Comparison of ENCODE assay signal across 14 cellular contexts in genomic region chr3:64011685-64012084, GRCh38. TPM values are rescaled to one million over a fixed set of nuclear protein-coding genes. Genes with fewer than 3 reads are reported as not detected.
DNase-seq lines count a peak whose midpoint lies in the region; ATAC-seq and TF ChIP-seq lines count a peak whose summit lies in the region.
"Had no signal": no experiment of that assay in that cellular context is flagged by ENCODE, and none has a peak within 500 bp of the region (broad histone marks: within the 10 kb centered on the region; RNA-seq: fewer than 3 reads in every experiment).

No MANE protein-coding gene starts in this region.

- peaks cover 24% of the 10 kb centered on the region for H3K4me1 Mint-ChIP-seq in activated CD4-positive, alpha-beta T cell treated with anti-CD3 and anti-CD28 coated beads, Interleukin-2, amount 10 ng/mL, durations not matched to agents 24 days and 14 days

- no peak overlapping the region for H3K27ac ChIP-seq in lung (ENCODE audit: low read depth in 1 of 2, low read length in 1 of 2)
- H3K27ac ChIP-seq: SK-N-MC had no signal

- DNase-seq in AG10803 (ENCODE audit: low read depth) (peak; percentile 57), HK-2 (ENCODE audit: unreplicated experiment) (peak; percentile 12), cardiac fibroblast (ENCODE audit: low read depth in 2 of 2) (peak; percentile 68 to 91), lung (ENCODE audit: low spot score) (no peak), cortex of kidney (lab: John Stamatoyannopoulos, UW) (no peak)
- no peak for DNase-seq in activated CD4-positive, alpha-beta T cell treated with anti-CD3 and anti-CD28 coated beads, Interleukin-2, amount 10 ng/mL, durations not matched to agents 24 days and 14 days
- DNase-seq: caudate nucleus, Kasumi-1, NCI-H446 treated with DMSO at 0.1 percent for 48 hours, occipital lobe, upper lobe of left lung had no signal

- no peak for TF ChIP-seq CTCF in AG10803 (conservative IDR thresholded peaks at IDR 0.05; ENCODE audit: low read length)
- TF ChIP-seq CTCF in cardiac fibroblast (IDR thresholded peaks at IDR 0.05; ENCODE audit: low read depth, low read length) = no peak
- TF ChIP-seq CTCF in lung (IDR thresholded peaks at IDR 0.05; ENCODE audit: control extremely low read depth, extremely low read depth) = no peak

- no peaks in the 10 kb centered on the region for H3K9me3 Mint-ChIP-seq in activated CD4-positive, alpha-beta T cell treated with anti-CD3 and anti-CD28 coated beads, Interleukin-2, amount 10 ng/mL, durations not matched to agents 24 days and 14 days

- H3K36me3 ChIP-seq in lung (ENCODE audit: control insufficient read depth in 2 of 2, insufficient read depth in 2 of 2, low read length in 2 of 2) = peaks cover 24 to 58% of the 10 kb centered on the region in 2 donors

- H3K9me3 ChIP-seq in lung (ENCODE audit: control insufficient read depth in 2 of 2, insufficient read depth in 1 of 2, low read length in 1 of 2) = no peaks in the 10 kb centered on the region
- H3K9me3 ChIP-seq: upper lobe of left lung had no signal

- no peaks in the 10 kb centered on the region for H3K4me1 ChIP-seq in lung (ENCODE audit: control insufficient read depth in 2 of 2, insufficient read depth in 2 of 2, low read length in 2 of 2)

- no peak overlapping the region for H3K4me3 ChIP-seq in AG10803 (ENCODE audit: low read length)
- H3K4me3 ChIP-seq in cardiac fibroblast (replicated peaks in 1 of 2; ENCODE audit: low read depth in 2 of 2, low read length in 2 of 2) = no peak overlapping the region
- no peak overlapping the region for H3K4me3 ChIP-seq in lung
- H3K4me3 ChIP-seq: SK-N-MC, upper lobe of left lung had no signal

- no peak overlapping the region for H3K27ac Mint-ChIP-seq in activated CD4-positive, alpha-beta T cell treated with anti-CD3 and anti-CD28 coated beads, Interleukin-2, amount 10 ng/mL, durations not matched to agents 24 days and 14 days

- H3K27me3 ChIP-seq in lung (ENCODE audit: control insufficient read depth, insufficient read depth) = no peaks in the 10 kb centered on the region
- H3K27me3 ChIP-seq: upper lobe of left lung had no signal

- H3K36me3 Mint-ChIP-seq in activated CD4-positive, alpha-beta T cell treated with anti-CD3 and anti-CD28 coated beads, Interleukin-2, amount 10 ng/mL, durations not matched to agents 24 days and 14 days (ENCODE audit: low read depth) = peaks cover 71% of the 10 kb centered on the region

- H3K4me3 Mint-ChIP-seq in activated CD4-positive, alpha-beta T cell treated with anti-CD3 and anti-CD28 coated beads, Interleukin-2, amount 10 ng/mL, durations not matched to agents 24 days and 14 days = no peak overlapping the region

- WGBS in lung, 2 donors = 84 to 88% methylated on average over 5 of the region's 5 CpGs

- intact Hi-C loops in activated CD4-positive, alpha-beta T cell treated with anti-CD3 and anti-CD28 coated beads, Interleukin-2, amount 10 ng/mL, durations not matched to agents 24 days and 14 days (cut with micrococcal nuclease) = no loop called here

- no peaks in the 10 kb centered on the region for H3K27me3 Mint-ChIP-seq in activated CD4-positive, alpha-beta T cell treated with anti-CD3 and anti-CD28 coated beads, Interleukin-2, amount 10 ng/mL, durations not matched to agents 24 days and 14 days

- peak; percentile 58 for ATAC-seq in lung (ENCODE audit: insufficient read depth, low FRiP score)
- ATAC-seq in GM18861 (IDR thresholded peaks at IDR 0.05; ENCODE audit: unreplicated experiment) = no peak
- no peak for ATAC-seq in HG03520 (IDR thresholded peaks at IDR 0.05; ENCODE audit: unreplicated experiment)

RNA-seq across cellular contexts. Expression of gene PSMD6, which starts 11.6 kb away (rescaled TPM):
- total RNA-seq in lung = 10 to 100 TPM; 63.4 to 68.6 TPM
- 10 to 100 TPM; 59.1 to 78.9 TPM for polyA plus RNA-seq in lung
- total RNA-seq in activated CD4-positive, alpha-beta T cell treated with anti-CD3 and anti-CD28 coated beads, Interleukin-2, amount 10 ng/mL, durations not matched to agents 24 days and 14 days = 141 and 146 TPM in 2 replicates

Comparison
In these comparisons a context has a peak if more than half of its experiments do, and no peak if none do; other contexts are left out.
1. DNase-seq: peak in AG10803 (single experiment), HK-2 (single experiment) and cardiac fibroblast (2 of 2); none in lung (single experiment), activated CD4-positive, alpha-beta T cell treated with anti-CD3 and anti-CD28 coated beads, Interleukin-2, amount 10 ng/mL, durations not matched to agents 24 days and 14 days (single experiment) and cortex of kidney (single experiment).